18 cellular contexts compared by ENCODE assay signal in genomic region chr5:51279983-51280382, GRCh38.
DNase-seq lines count a peak whose midpoint lies in the region; ATAC-seq lines count a peak whose summit lies in the region.
"Had no signal": no experiment of that assay in that cellular context is flagged by ENCODE, and none has a peak within 500 bp of the region (broad histone marks: within the 10 kb centered on the region; RNA-seq: fewer than 3 reads in every experiment).

No MANE protein-coding gene starts in this region.

- ATAC-seq in HG02763 (IDR thresholded peaks at IDR 0.05; ENCODE audit: unreplicated experiment) (no peak), HG02970 (IDR thresholded peaks at IDR 0.05; ENCODE audit: low FRiP score, unreplicated experiment) (no peak)
- ATAC-seq: gastrocnemius medialis; lower lobe of right lung; stimulated activated naive CD8-positive, alpha-beta T cell treated with anti-CD3 and anti-CD28 coated beads, Interleukin-15, Interleukin-2, amounts not matched to agents 100 U/mL and 50 U/mL, for 24 hours; upper lobe of right lung had no signal

- DNase-seq in DMS79 (lab: John Stamatoyannopoulos, UW) (peak; percentile 59), NCI-H69 (lab: John Stamatoyannopoulos, UW) (peak; percentile 91), medulla oblongata (ENCODE audit: extremely low spot score) (peak; percentile 42), SW480 (ENCODE audit: low spot score) (no peak), hepatic stellate cell (ENCODE audit: low spot score) (no peak)
- DNase-seq: activated naive CD4-positive, alpha-beta T cell; aorta; gastrocnemius medialis; KG1; lower lobe of right lung; NCI-H2029; stimulated activated naive CD8-positive, alpha-beta T cell treated with anti-CD3 and anti-CD28 coated beads, Interleukin-15, Interleukin-2, amounts not matched to agents 100 U/mL and 50 U/mL, for 24 hours; T1000; upper lobe of right lung had no signal

- no peaks in the 10 kb centered on the region for H3K27me3 ChIP-seq in HUES48 (ENCODE audit: control insufficient read depth, insufficient read depth, low read length)
- H3K27me3 ChIP-seq: gastrocnemius medialis, upper lobe of right lung had no signal

- H3K4me3 ChIP-seq in HUES48 (ENCODE audit: low read depth, low read length), result no peak overlapping the region
- H3K4me3 ChIP-seq: coronary artery, gastrocnemius medialis, lower lobe of right lung, upper lobe of right lung had no signal

- H3K27ac ChIP-seq in HUES48 (ENCODE audit: low read depth, low read length), result no peak overlapping the region
- H3K27ac ChIP-seq: coronary artery, gastrocnemius medialis, lower lobe of right lung, upper lobe of right lung had no signal

- H3K36me3 ChIP-seq in HUES48 (ENCODE audit: control insufficient read depth, insufficient read depth, low read length), result no peaks in the 10 kb centered on the region
- H3K36me3 ChIP-seq: gastrocnemius medialis, lower lobe of right lung, upper lobe of right lung had no signal

- H3K4me1 ChIP-seq in HUES48 (ENCODE audit: control insufficient read depth, insufficient read depth, low read length), result peaks cover 33% of the 10 kb centered on the region
- H3K4me1 ChIP-seq: gastrocnemius medialis, lower lobe of right lung, upper lobe of right lung had no signal

- H3K9ac ChIP-seq in HUES48 (ENCODE audit: low read depth, low read length), result peak overlapping the region; percentile 17; the same call in 1 of the 2 replicates

- H3K9me3 ChIP-seq in HUES48 (ENCODE audit: control insufficient read depth, insufficient read depth, low read length), result no peaks in the 10 kb centered on the region
- H3K9me3 ChIP-seq: gastrocnemius medialis, lower lobe of right lung, upper lobe of right lung had no signal

Comparison
In these comparisons a context has a peak if more than half of its experiments do, and no peak if none do; other contexts are left out.
1. DNase-seq: peak in DMS79 (single experiment), NCI-H69 (single experiment) and medulla oblongata (single experiment); none in SW480 (single experiment) and hepatic stellate cell (single experiment).